In genomic region chr7:94701555-94701973, GRCh38 we compare ENCODE assay signal across 1 cellular context.
TF ChIP-seq lines count a peak whose summit lies in the region.

No MANE protein-coding gene starts in this region.

TF ChIP-seq in HepG2, 621 proteins besides CTCF, POLR2A, EP300 and RAD21 (continued from another document and continues in another):
- TF ChIP-seq ZNF280B (CRISPR knock-in tag; IDR thresholded peaks at IDR 0.05; ENCODE audit: borderline replicate concordance): no peak
- TF ChIP-seq ZNF331 (CRISPR knock-in tag; IDR thresholded peaks at IDR 0.05): no peak
- TF ChIP-seq ZNF256 (CRISPR knock-in tag; conservative IDR thresholded peaks at IDR 0.05): no peak
- TF ChIP-seq ZBTB3 (CRISPR knock-in tag; IDR thresholded peaks at IDR 0.05; ENCODE audit: borderline replicate concordance, low read depth): 0 out of 2 replicates have a peak, but pooled peaks have one; percentile 53
- TF ChIP-seq CCDC6 (CRISPR knock-in tag; IDR thresholded peaks at IDR 0.05): no peak
- TF ChIP-seq RNF2 (conservative IDR thresholded peaks at IDR 0.05; ENCODE audit: low read depth): no peak
- no peak for TF ChIP-seq SP5 (CRISPR knock-in tag; IDR thresholded peaks at IDR 0.05; ENCODE audit: borderline replicate concordance, low read depth)
- TF ChIP-seq MTA1 (CRISPR knock-in tag; IDR thresholded peaks at IDR 0.05; ENCODE audit: borderline replicate concordance): no peak
- TF ChIP-seq ZNF556 (CRISPR knock-in tag; IDR thresholded peaks at IDR 0.05; ENCODE audit: borderline replicate concordance): no peak
- no peak for TF ChIP-seq PAWR (CRISPR knock-in tag; IDR thresholded peaks at IDR 0.05; ENCODE audit: borderline replicate concordance)
- TF ChIP-seq ETV6 (CRISPR knock-in tag; conservative IDR thresholded peaks at IDR 0.05): no peak
- TF ChIP-seq MATR3 (CRISPR knock-in tag; IDR thresholded peaks at IDR 0.05): no peak
- TF ChIP-seq GATA4 (IDR thresholded peaks at IDR 0.05; ENCODE audit: borderline replicate concordance, low read depth): peak; percentile 67; the same call in 1 of the 2 replicates
- TF ChIP-seq ZBTB33 (CRISPR knock-in tag; IDR thresholded peaks at IDR 0.05): no peak
- TF ChIP-seq ATAD3A (CRISPR knock-in tag; IDR thresholded peaks at IDR 0.05): no peak
- TF ChIP-seq ZFY (CRISPR knock-in tag; IDR thresholded peaks at IDR 0.05): no peak
- TF ChIP-seq ZNF335 (CRISPR knock-in tag; IDR thresholded peaks at IDR 0.05): no peak
- TF ChIP-seq SMAD1 (CRISPR knock-in tag; IDR thresholded peaks at IDR 0.05; ENCODE audit: borderline replicate concordance, low read depth): no peak
- peak; percentile 34; the same call in 1 of the 2 replicates for TF ChIP-seq ELF1 (CRISPR knock-in tag; IDR thresholded peaks at IDR 0.05)
- peak; percentile 91 for TF ChIP-seq HMG20A (CRISPR knock-in tag; IDR thresholded peaks at IDR 0.05; ENCODE audit: borderline replicate concordance)
- TF ChIP-seq ZNF839 (CRISPR knock-in tag; IDR thresholded peaks at IDR 0.05; ENCODE audit: borderline replicate concordance): no peak
- TF ChIP-seq MIER3 (CRISPR knock-in tag; IDR thresholded peaks at IDR 0.05; ENCODE audit: borderline replicate concordance): peak; percentile 71; the same call in 1 of the 2 replicates
- no peak for TF ChIP-seq WIZ (CRISPR knock-in tag; IDR thresholded peaks at IDR 0.05)
- TF ChIP-seq ZMYM2 (CRISPR knock-in tag; IDR thresholded peaks at IDR 0.05): no peak
- no peak for TF ChIP-seq ZNF274 (CRISPR knock-in tag; IDR thresholded peaks at IDR 0.05)
- TF ChIP-seq FOXK2 (IDR thresholded peaks at IDR 0.05): peak; percentile 85
- no peak; the same call in 1 of the 2 replicates for TF ChIP-seq MAX (IDR thresholded peaks at IDR 0.05)
- TF ChIP-seq THAP8 (CRISPR knock-in tag; IDR thresholded peaks at IDR 0.05; ENCODE audit: borderline replicate concordance): no peak
- TF ChIP-seq ZNF83 (CRISPR knock-in tag; IDR thresholded peaks at IDR 0.05; ENCODE audit: borderline replicate concordance): no peak
- TF ChIP-seq ZNF512B (CRISPR knock-in tag; IDR thresholded peaks at IDR 0.05; ENCODE audit: borderline replicate concordance): no peak
- TF ChIP-seq ZBTB26 (CRISPR knock-in tag; IDR thresholded peaks at IDR 0.05; ENCODE audit: borderline replicate concordance): no peak
- no peak for TF ChIP-seq USF2 (IDR thresholded peaks at IDR 0.05; ENCODE audit: low read depth, low read length)
- TF ChIP-seq USF2 (CRISPR knock-in tag; IDR thresholded peaks at IDR 0.05; ENCODE audit: borderline replicate concordance): no peak
- no peak for TF ChIP-seq SALL2 (CRISPR knock-in tag; IDR thresholded peaks at IDR 0.05)
- TF ChIP-seq CBX5 (CRISPR knock-in tag; IDR thresholded peaks at IDR 0.05; ENCODE audit: borderline replicate concordance): no peak
- TF ChIP-seq MTERF4 (CRISPR knock-in tag; IDR thresholded peaks at IDR 0.05): no peak
- no peak for TF ChIP-seq TFDP2 (CRISPR knock-in tag; IDR thresholded peaks at IDR 0.05)
- TF ChIP-seq NCOA2 (CRISPR knock-in tag; IDR thresholded peaks at IDR 0.05): peak; percentile 95
- TF ChIP-seq GPN1 (CRISPR knock-in tag; IDR thresholded peaks at IDR 0.05; ENCODE audit: borderline replicate concordance): no peak
- peak; percentile 90 for TF ChIP-seq PAXIP1 (CRISPR knock-in tag; conservative IDR thresholded peaks at IDR 0.05)
- no peak for TF ChIP-seq SRF (IDR thresholded peaks at IDR 0.05; ENCODE audit: low read depth, low read length)
